Comparison of ENCODE assay signal across 17 cellular contexts in the genomic region with DNA sequence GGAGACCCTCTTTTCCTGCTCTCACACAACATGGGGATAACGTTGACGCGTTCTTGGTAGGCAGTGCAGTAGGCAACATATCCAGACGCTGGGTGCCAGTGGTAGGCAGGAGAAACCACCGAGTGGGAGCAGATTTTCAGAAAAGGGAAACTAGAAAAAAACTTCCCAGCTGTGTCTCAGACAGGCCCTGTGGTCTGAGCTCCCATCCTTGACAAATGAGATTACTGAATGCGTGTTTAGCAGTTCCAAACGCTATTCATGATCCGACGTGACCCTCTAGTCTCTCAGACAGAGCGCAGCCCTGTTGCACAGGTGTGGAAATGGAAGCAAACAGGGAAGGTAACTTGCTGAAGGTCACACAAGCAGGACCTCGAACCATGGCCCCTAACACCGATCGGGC.
"Had no signal": no experiment of that assay in that cellular context is flagged by ENCODE, and none has a peak within 500 bp of the region (broad histone marks: within the 10 kb centered on the region; RNA-seq: fewer than 3 reads in every experiment).

No MANE protein-coding gene starts in this region.

- ATAC-seq: activated CD4-positive, CD25-positive, alpha-beta regulatory T cell treated with anti-CD3 and anti-CD28 coated beads, Interleukin-2, amount 50 U/mL, for 24 hours; activated T-cell treated with anti-CD3 and anti-CD28 coated beads, Interleukin-2, amount 50 U/mL, for 72 hours; esophagus mucosa; left cardiac atrium; naive thymus-derived CD4-positive, alpha-beta T cell; sciatic nerve had no signal

- H3K4me1 ChIP-seq: prostate gland had no signal

- FAIRE-seq: endometrium, urothelium cell line had no signal

- H3K9me3 ChIP-seq: prostate gland had no signal

- H3K27ac ChIP-seq: dorsolateral prefrontal cortex, prostate gland, spleen had no signal

- DNase-seq: activated CD4-positive, alpha-beta T cell treated with anti-CD3 and anti-CD28 coated beads, Interleukin-2, amount 50 U/mL, for 4 hours; activated naive CD8-positive, alpha-beta T cell treated with anti-CD3 and anti-CD28 coated beads, Interleukin-2, amount 10 ng/mL, durations not matched to agents 7 days and 5 days; activated T-cell treated with anti-CD3 and anti-CD28 coated beads, Interleukin-2, amount 50 U/mL, for 72 hours; anterior cingulate cortex; dorsolateral prefrontal cortex; left cardiac atrium; naive thymus-derived CD4-positive, alpha-beta T cell; spleen; stimulated activated CD4-positive, alpha-beta T cell treated with anti-CD3 and anti-CD28 coated beads, Interleukin-1b, Interleukin-23, amount 100 ng/mL, for 48 hours had no signal

- H3K4me3 Mint-ChIP-seq: activated naive CD8-positive, alpha-beta T cell treated with anti-CD3 and anti-CD28 coated beads, Interleukin-2, amount 10 ng/mL, durations not matched to agents 7 days and 5 days; naive thymus-derived CD4-positive, alpha-beta T cell; stimulated activated naive CD8-positive, alpha-beta T cell treated with anti-CD3 and anti-CD28 coated beads, Interleukin-15, Interleukin-2, amounts not matched to agents 100 ng/mL and 50 ng/mL, for 24 hours had no signal

- H3K36me3 ChIP-seq: prostate gland, spleen had no signal

- H3K9me3 Mint-ChIP-seq: activated naive CD8-positive, alpha-beta T cell treated with anti-CD3 and anti-CD28 coated beads, Interleukin-2, amount 10 ng/mL, durations not matched to agents 7 days and 5 days had no signal

- H3K4me3 ChIP-seq: dorsolateral prefrontal cortex, lung, prostate gland, spleen had no signal

- H3K27ac Mint-ChIP-seq: activated naive CD8-positive, alpha-beta T cell treated with anti-CD3 and anti-CD28 coated beads, Interleukin-2, amount 10 ng/mL, durations not matched to agents 7 days and 5 days; activated T-cell treated with anti-CD3 and anti-CD28 coated beads, Interleukin-2, amount 50 U/mL, for 72 hours; stimulated activated naive CD8-positive, alpha-beta T cell treated with anti-CD3 and anti-CD28 coated beads, Interleukin-15, Interleukin-2, amounts not matched to agents 100 ng/mL and 50 ng/mL, for 24 hours had no signal
